9 cellular contexts compared by ENCODE assay signal in the genomic region with DNA sequence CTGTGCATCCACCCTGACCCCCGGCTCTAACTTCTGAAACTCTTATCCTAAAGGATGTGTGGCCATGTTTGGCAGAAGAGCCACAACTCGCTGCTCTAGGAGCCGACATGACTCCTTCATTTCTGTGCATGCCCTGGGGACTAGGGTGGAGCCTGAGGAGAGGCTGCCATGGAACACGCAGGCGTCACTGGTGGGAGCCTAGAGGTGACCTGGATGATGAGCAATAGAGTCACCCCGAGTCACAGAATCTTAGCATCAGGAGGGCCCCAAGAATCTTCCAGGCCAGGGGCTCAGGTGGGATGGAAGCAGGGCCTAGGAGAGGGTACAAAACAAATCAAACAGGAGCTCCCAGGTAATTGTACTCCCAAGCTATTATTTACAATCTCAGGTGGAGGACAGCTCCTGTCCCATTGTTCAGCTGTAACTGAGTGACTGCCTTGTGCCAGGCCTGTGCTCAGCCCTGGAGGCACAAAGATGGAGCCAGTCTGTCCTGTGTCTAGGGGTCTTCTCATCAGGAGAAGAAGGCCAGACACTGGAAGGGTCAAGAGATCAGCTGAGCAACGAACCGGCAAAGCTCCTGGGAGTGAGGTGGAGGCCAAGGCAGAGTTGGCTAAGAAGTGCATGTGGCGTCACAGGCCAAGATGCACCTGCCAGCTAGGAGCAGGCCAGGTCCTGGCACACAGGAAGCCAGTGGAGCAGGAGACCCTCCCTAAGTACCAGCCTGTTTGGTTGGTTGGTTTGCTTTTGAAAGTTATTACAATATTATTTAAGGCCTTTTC. TPM values are rescaled to one million over a fixed set of nuclear protein-coding genes. Genes with fewer than 3 reads are reported as not detected.
DNase-seq lines count a peak whose midpoint lies in the region; ATAC-seq and TF ChIP-seq lines count a peak whose summit lies in the region.
"Had no signal": no experiment of that assay in that cellular context is flagged by ENCODE, and none has a peak within 500 bp of the region (broad histone marks: within the 10 kb centered on the region; RNA-seq: fewer than 3 reads in every experiment).

No MANE protein-coding gene starts in this region.

- H3K27me3 ChIP-seq in Loucy (ENCODE audit: insufficient read depth, low read length, poor library complexity, severe bottlenecking), result no peaks in the 10 kb centered on the region
- no peaks in the 10 kb centered on the region for H3K27me3 ChIP-seq in dorsolateral prefrontal cortex
- H3K27me3 ChIP-seq in mucosa of rectum (ENCODE audit: control insufficient read depth in 2 of 2, insufficient read depth in 2 of 2, low read length in 2 of 2), result no peaks in the 10 kb centered on the region

- no peak for ATAC-seq in HG03342 (IDR thresholded peaks at IDR 0.05; ENCODE audit: unreplicated experiment)

- peak overlapping the region; percentile 49 for H3K4me3 ChIP-seq in Loucy (ENCODE audit: low read length, poor library complexity, severe bottlenecking)
- H3K4me3 ChIP-seq in dorsolateral prefrontal cortex, result no peak overlapping the region
- no peak overlapping the region for H3K4me3 ChIP-seq in mucosa of rectum (ENCODE audit: low read length in 2 of 2)

- H3K9me2 ChIP-seq in Loucy (replicated peaks; ENCODE audit: low read depth, low read length), result no peaks in the 10 kb centered on the region

- no peaks in the 10 kb centered on the region for H4K20me1 ChIP-seq in Loucy (ENCODE audit: insufficient read depth, low read length, poor library complexity, severe bottlenecking)

- DNase-seq in dorsolateral prefrontal cortex (peak in 1 of 10 donors; percentile 9), DMS114 treated with DMSO at 0.1 percent for 48 hours (lab: John Stamatoyannopoulos, UW; ENCODE audit: unreplicated experiment) (no peak), DMS153 (lab: John Stamatoyannopoulos, UW) (no peak)
- no peak for DNase-seq in activated CD4-positive, CD25-positive, alpha-beta regulatory T cell (lab: John Stamatoyannopoulos, UW)
- DNase-seq: NCI-H2227 treated with DMSO at 0.1 percent for 48 hours had no signal

- peaks cover 13% of the 10 kb centered on the region; the same call in 1 of the 2 replicates for H3F3A ChIP-seq in Loucy (ENCODE audit: low read depth)

- H3K79me2 ChIP-seq in Loucy (ENCODE audit: insufficient read depth, low read length), result peaks cover 23% of the 10 kb centered on the region

- H3K9me3 ChIP-seq in Loucy (ENCODE audit: insufficient read depth, low read depth, low read length) (no peaks in the 10 kb centered on the region), mucosa of rectum (ENCODE audit: control insufficient read depth in 2 of 2, low read length in 2 of 2) (no peaks in the 10 kb centered on the region)

- TF ChIP-seq CTCF in Loucy (conservative IDR thresholded peaks at IDR 0.05; ENCODE audit: low read length) (no peak), dorsolateral prefrontal cortex (IDR thresholded peaks at IDR 0.05 in 54 of 56, conservative IDR thresholded peaks at IDR 0.05 in 2 of 56; ENCODE audit: low read depth in 1 of 56, partially characterized antibody in 56 of 56) (no peak)

- H2AFZ ChIP-seq in Loucy (ENCODE audit: low read length), result no peak overlapping the region

- H3K9ac ChIP-seq in Loucy (ENCODE audit: low read depth, low read length, poor library complexity, severe bottlenecking) (peak overlapping the region; percentile 71), mucosa of rectum (ENCODE audit: low read depth in 1 of 2, low read length in 2 of 2) (no peak overlapping the region)

- no peaks in the 10 kb centered on the region for H3K36me3 ChIP-seq in Loucy (ENCODE audit: insufficient read depth, low read length)
- peaks cover 8 to 10% of the 10 kb centered on the region in 2 donors for H3K36me3 ChIP-seq in mucosa of rectum (ENCODE audit: control insufficient read depth in 2 of 2, insufficient read depth in 2 of 2, low read length in 2 of 2)

- peaks cover 64% of the 10 kb centered on the region for H3K4me1 ChIP-seq in Loucy (ENCODE audit: insufficient read depth, low read length, poor library complexity, severe bottlenecking)
- peaks cover 7 to 14% of the 10 kb centered on the region in 2 donors for H3K4me1 ChIP-seq in mucosa of rectum (ENCODE audit: control insufficient read depth in 2 of 2, insufficient read depth in 2 of 2, low read length in 2 of 2)

- peak overlapping the region; percentile 81 to 98 (median 93) for H3K27ac ChIP-seq in dorsolateral prefrontal cortex
- peak overlapping the region; percentile 3 to 46 for H3K27ac ChIP-seq in mucosa of rectum (ENCODE audit: low read depth in 2 of 2, low read length in 2 of 2)
- peak overlapping the region; percentile 94 for H3K27ac ChIP-seq in temporal lobe (ENCODE audit: low read depth, low read length)

- peak overlapping the region; percentile 74 for H3K4me2 ChIP-seq in Loucy (ENCODE audit: low read depth, low read length, poor library complexity, severe bottlenecking)

- intact Hi-C loops in dorsolateral prefrontal cortex (cut with DNase I), result no loop called here

RNA-seq across cellular contexts. Expression of gene ZNF22, which starts 5.8 kb away (rescaled TPM):
- total RNA-seq in dorsolateral prefrontal cortex (10 to 100 TPM in 117 of 120 experiments, 1 to 10 TPM in 3; 9.2 to 20.9 (median 14.1) TPM), temporal lobe (34.4 TPM)

RNA-seq across cellular contexts. Expression of gene DEPP1, which starts 16.3 kb away (rescaled TPM):
- total RNA-seq in dorsolateral prefrontal cortex, result 100 to 1,000 TPM in 23 of 120 experiments, 10 to 100 TPM in 91, 1 to 10 TPM in 6; 8.1 to 234 (median 44.3) TPM
- total RNA-seq in temporal lobe, result 3.4 TPM

RNA-seq across cellular contexts. Expression of gene RASSF4, which starts 35.3 kb away (rescaled TPM):
- total RNA-seq in dorsolateral prefrontal cortex, result 100 to 1,000 TPM in 81 of 120 experiments, 10 to 100 TPM in 39; 54.6 to 175 (median 111) TPM
- total RNA-seq in temporal lobe, result 12.0 TPM

Comparison
In these comparisons a context has a peak if more than half of its experiments do, and no peak if none do; other contexts are left out.
1. H3K27ac ChIP-seq: peak in every context shown above with its lines; median percentile 94 in temporal lobe; 93 in dorsolateral prefrontal cortex; 24 in mucosa of rectum.